ENCODE assay signal across 24 cellular contexts in genomic region chr12:66683822-66684221, GRCh38. TPM values are rescaled to one million over a fixed set of nuclear protein-coding genes. Genes with fewer than 3 reads are reported as not detected.
DNase-seq lines count a peak whose midpoint lies in the region; ATAC-seq, FAIRE-seq and TF ChIP-seq lines count a peak whose summit lies in the region.
"Had no signal": no experiment of that assay in that cellular context is flagged by ENCODE, and none has a peak within 500 bp of the region (broad histone marks: within the 10 kb centered on the region; RNA-seq: fewer than 3 reads in every experiment).

No MANE protein-coding gene starts in this region.

- no peak overlapping the region for H3K56ac ChIP-seq in H1 (replicated peaks; ENCODE audit: insufficient read length, low read depth, low read length)

- CTCF ChIA-PET in OCI-LY7 (lab: Charles Lee; ENCODE audit: unreplicated experiment) = no interaction called here
- CTCF ChIA-PET in H1 (lab: Charles Lee; ENCODE audit: partially characterized antibody) = interaction anchor here (1.1 to 8.2 kb wide), 3 partner anchors 12 to 478 kb away, joined by 4 to 72 read pairs (median 10); no protein-coding TSS in a partner anchor

- H3K23ac ChIP-seq in H1 (ENCODE audit: insufficient read length) = no peak overlapping the region

- H3K9me3 ChIP-seq in DOHH2 (ENCODE audit: control insufficient read depth, insufficient read depth, low read length) = no peaks in the 10 kb centered on the region
- H3K9me3 ChIP-seq in Karpas-422 (ENCODE audit: low read length) = no peaks in the 10 kb centered on the region
- H3K9me3 ChIP-seq in OCI-LY7 (ENCODE audit: low read length) = no peaks in the 10 kb centered on the region
- no peaks in the 10 kb centered on the region for H3K9me3 ChIP-seq in H1 (ENCODE audit: insufficient read depth in 2 of 2, low read depth in 1 of 2, low read length in 1 of 2)
- H3K9me3 ChIP-seq: A549; BLaER1 treated with 17β-estradiol and CSF1 and Interleukin-3, amounts not matched to agents 10 nM and 100 nM; Caco-2 had no signal

- H3K4ac ChIP-seq in H1 (replicated peaks; ENCODE audit: insufficient read length, low read depth, low read length) = no peak overlapping the region

- H3K23me2 ChIP-seq in H1 (ENCODE audit: low read depth, low read length) = no peaks in the 10 kb centered on the region

- 0 out of 2 replicates have a peak, but pooled peaks cover 4% of the 10 kb centered on the region for H3F3A ChIP-seq in DOHH2 (ENCODE audit: control insufficient read depth, insufficient read depth)

- no peak for TF ChIP-seq EP300 in H1 (IDR thresholded peaks at IDR 0.05; ENCODE audit: borderline replicate concordance in 1 of 2, low read depth in 2 of 2, low read length in 2 of 2)

- H4K20me1 ChIP-seq in DOHH2 (ENCODE audit: control insufficient read depth, insufficient read depth, low read depth, low read length) = no peaks in the 10 kb centered on the region
- no peaks in the 10 kb centered on the region for H4K20me1 ChIP-seq in Karpas-422 (ENCODE audit: insufficient read depth, low read depth, low read length)
- H4K20me1 ChIP-seq in OCI-LY7 (ENCODE audit: insufficient read depth, low read length) = no peaks in the 10 kb centered on the region
- H4K20me1 ChIP-seq in H1 (replicated peaks in 1 of 2; ENCODE audit: control insufficient read depth in 1 of 2, insufficient read depth in 2 of 2, low read length in 2 of 2) = no peaks in the 10 kb centered on the region
- H4K20me1 ChIP-seq: BLaER1 treated with 17β-estradiol and CSF1 and Interleukin-3, amounts not matched to agents 10 nM and 100 nM had no signal

- no peak for FAIRE-seq in H1 (lab: Jason Lieb, UNC)
- FAIRE-seq: A549, D721Med, G401.6, GM19239 had no signal

- H3K36me3 ChIP-seq in DOHH2 (ENCODE audit: control insufficient read depth, low read length) (no peaks in the 10 kb centered on the region), Karpas-422 (ENCODE audit: insufficient read depth, low read length) (no peaks in the 10 kb centered on the region), OCI-LY7 (ENCODE audit: insufficient read depth, low read length) (no peaks in the 10 kb centered on the region), H1 (ENCODE audit: control insufficient read depth in 2 of 4, insufficient read depth in 4 of 4, low read length in 3 of 4) (no peaks in the 10 kb centered on the region)
- H3K36me3 ChIP-seq: BLaER1 treated with 17β-estradiol and CSF1 and Interleukin-3, amounts not matched to agents 10 nM and 100 nM had no signal

- no peak overlapping the region for H2BK12ac ChIP-seq in H1 (ENCODE audit: low read depth, low read length)

- H3K27me3 ChIP-seq in DOHH2 (ENCODE audit: control insufficient read depth, low read length) (no peaks in the 10 kb centered on the region), Karpas-422 (ENCODE audit: low read length) (no peaks in the 10 kb centered on the region), H1 (replicated peaks in 1 of 4; ENCODE audit: control insufficient read depth in 3 of 4, extremely low read depth in 1 of 4, insufficient read depth in 3 of 4, low read length in 3 of 4) (no peaks in the 10 kb centered on the region)
- H3K27me3 ChIP-seq: BLaER1 treated with 17β-estradiol and CSF1 and Interleukin-3, amounts not matched to agents 10 nM and 100 nM had no signal

- H2BK15ac ChIP-seq in H1 (ENCODE audit: low read length) = no peak overlapping the region

- TF ChIP-seq RAD21 in H1 (IDR thresholded peaks at IDR 0.05 in 1 of 2, conservative IDR thresholded peaks at IDR 0.05 in 1 of 2; ENCODE audit: low read depth in 2 of 2, low read length in 2 of 2) = no peak

- H2BK5ac ChIP-seq in H1 (ENCODE audit: low read depth, low read length) = no peak overlapping the region

- H3K9ac ChIP-seq in Karpas-422 (ENCODE audit: low read length) = no peak overlapping the region
- no peak overlapping the region for H3K9ac ChIP-seq in H1 (replicated peaks in 1 of 4; ENCODE audit: extremely low read depth in 1 of 4, low read depth in 3 of 4, low read length in 3 of 4)
- H3K9ac ChIP-seq: BLaER1 treated with 17β-estradiol and CSF1 and Interleukin-3, amounts not matched to agents 10 nM and 100 nM had no signal

- peaks cover 6% of the 10 kb centered on the region; the same call in 1 of the 2 replicates for H3K79me2 ChIP-seq in DOHH2 (ENCODE audit: control insufficient read depth, low read length)
- no peaks in the 10 kb centered on the region for H3K79me2 ChIP-seq in Karpas-422 (ENCODE audit: low read length)
- no peaks in the 10 kb centered on the region for H3K79me2 ChIP-seq in OCI-LY7 (ENCODE audit: insufficient read depth, low read depth, low read length)
- H3K79me2 ChIP-seq in H1 (ENCODE audit: control insufficient read depth in 1 of 2, insufficient read depth in 2 of 2, low read length in 2 of 2) = no peaks in the 10 kb centered on the region

- whole genome bisulfite sequencing in H1 (ENCODE audit: extremely low coverage in 1 of 2, insufficient coverage in 1 of 2, insufficient read length in 1 of 2, insufficient replicate concordance in 2 of 2, low coverage in 1 of 2, low lambda C conversion rate in 2 of 2, missing lambda C conversion rate in 1 of 2), 2 experiments = 98% methylated on average over 3 of the region's 3 CpGs; no CpG with 5 or more reads in 1 of the 2 experiments

- H4K8ac ChIP-seq in H1 (ENCODE audit: extremely low read depth, insufficient read depth, low read length) = no peak overlapping the region

- H4K5ac ChIP-seq in H1 (ENCODE audit: insufficient read length, low read depth, low read length) = no peak overlapping the region

- no peak overlapping the region for H2AK5ac ChIP-seq in H1 (ENCODE audit: low read depth, low read length)

- no peak overlapping the region for H4K91ac ChIP-seq in H1 (replicated peaks; ENCODE audit: insufficient read length, low read length)

- H3K4me2 ChIP-seq in DOHH2 (ENCODE audit: low read length) (peak overlapping the region; percentile 60), Karpas-422 (ENCODE audit: low read depth, low read length, poor library complexity, severe bottlenecking) (peak overlapping the region; percentile 34), OCI-LY7 (ENCODE audit: low read length) (no peak overlapping the region), H1 (ENCODE audit: insufficient read depth in 1 of 2, low read depth in 2 of 2, low read length in 2 of 2) (no peak overlapping the region)
- H3K4me2 ChIP-seq: A549; BLaER1 treated with 17β-estradiol and CSF1 and Interleukin-3, amounts not matched to agents 10 nM and 100 nM had no signal

- no TSS peak for BruUV-seq in OCI-LY7 (replicated peaks; lab: Mats Ljungman, UMichigan)

- ATAC-seq in HG03565 (IDR thresholded peaks at IDR 0.05; ENCODE audit: unreplicated experiment) (no peak), HG02623 (IDR thresholded peaks at IDR 0.05; ENCODE audit: unreplicated experiment) (no peak)
- ATAC-seq: A549; CD8-positive, alpha-beta T cell had no signal

- H2AFZ ChIP-seq in Karpas-422 (ENCODE audit: low read length) (no peak overlapping the region), OCI-LY7 (ENCODE audit: low read length) (peak overlapping the region; percentile 67; the same call in 1 of the 2 replicates), H1 (ENCODE audit: low read length) (no peak overlapping the region)

- no peaks in the 10 kb centered on the region for H3K79me1 ChIP-seq in H1 (ENCODE audit: low read depth, low read length)

- no peak for TF ChIP-seq POLR2A in H1 (IDR thresholded peaks at IDR 0.05; ENCODE audit: control extremely low read depth in 1 of 2, low read depth in 2 of 2, low read length in 2 of 2)

- POLR2A ChIA-PET in OCI-LY7 (lab: Charles Lee) (interaction anchor here (0.6 to 2.1 kb wide), 8 partner anchors 9 to 69 kb away, joined by 3 to 8 read pairs (median 4); no protein-coding TSS in a partner anchor), H1 (lab: Charles Lee; ENCODE audit: partially characterized antibody) (no interaction called here)

- H3K4me3 ChIP-seq in DOHH2 (ENCODE audit: low read length) (no peak overlapping the region; the same call in 1 of the 2 replicates), Karpas-422 (ENCODE audit: low read length) (no peak overlapping the region), OCI-LY7 (ENCODE audit: low read depth, low read length, poor library complexity, severe bottlenecking) (no peak overlapping the region), H1 (ENCODE audit: extremely low read depth in 1 of 4, insufficient read depth in 2 of 4, low read depth in 3 of 4, low read length in 4 of 4) (no peak overlapping the region)
- H3K4me3 ChIP-seq: A549; BLaER1 treated with 17β-estradiol and CSF1 and Interleukin-3, amounts not matched to agents 10 nM and 100 nM had no signal

- no peak overlapping the region for H3K14ac ChIP-seq in H1 (ENCODE audit: insufficient read length)

- H3K4me1 ChIP-seq in DOHH2 (ENCODE audit: control insufficient read depth, low read length) = peaks cover 100% of the 10 kb centered on the region
- H3K4me1 ChIP-seq in Karpas-422 (ENCODE audit: low read length) = peaks cover 19% of the 10 kb centered on the region
- H3K4me1 ChIP-seq in OCI-LY7 (ENCODE audit: insufficient read depth, low read length, poor library complexity, severe bottlenecking) = peaks cover 29% of the 10 kb centered on the region
- H3K4me1 ChIP-seq in H1 (replicated peaks in 1 of 4; ENCODE audit: control insufficient read depth in 3 of 4, insufficient read depth in 4 of 4, low read length in 3 of 4) = peaks cover 1 to 9% (median 7%) of the 10 kb centered on the region in 4 experiments; a peak in 4 of 7 replicates
- H3K4me1 ChIP-seq: A549, Caco-2 had no signal

- H3K9me2 ChIP-seq in DOHH2 (replicated peaks; ENCODE audit: control insufficient read depth, low read length) = no peaks in the 10 kb centered on the region
- no peaks in the 10 kb centered on the region for H3K9me2 ChIP-seq in Karpas-422 (replicated peaks; ENCODE audit: insufficient read depth, low read length)
- H3K9me2 ChIP-seq in OCI-LY7 (ENCODE audit: insufficient read depth, low read length) = no peaks in the 10 kb centered on the region

- H3K27ac ChIP-seq in DOHH2 (ENCODE audit: low read depth, low read length) (no peak overlapping the region), Karpas-422 (ENCODE audit: low read length) (no peak overlapping the region), OCI-LY7 (ENCODE audit: low read depth, low read length, poor library complexity, severe bottlenecking) (no peak overlapping the region), H1 (ENCODE audit: low read depth, low read length) (no peak overlapping the region)
- H3K27ac ChIP-seq: 22Rv1; A549; BLaER1 treated with 17β-estradiol and CSF1 and Interleukin-3, amounts not matched to agents 10 nM and 100 nM; C4-2B had no signal

- intact Hi-C loops in OCI-LY7 (cut with micrococcal nuclease; ENCODE audit: unreplicated experiment) = loop anchor here (2.0 kb wide), 1 partner anchor 135 kb away; no protein-coding TSS in a partner anchor

- no peak for DNase-seq in Karpas-422
- no peak for DNase-seq in OCI-LY7 (ENCODE audit: low spot score)
- no peak for DNase-seq in H1 (ENCODE audit: low read depth in 1 of 2, low spot score in 2 of 2)
- DNase-seq in activated CD8-positive, alpha-beta memory T cell treated with anti-CD3 and anti-CD28 coated beads, Interleukin-2, amount 50 U/mL, for 48 hours = no peak
- DNase-seq in DMS79 treated with DMSO at 0.1 percent for 48 hours (lab: John Stamatoyannopoulos, UW) = no peak
- DNase-seq: AML-193; Caco-2; Calu3; CD4-positive, alpha-beta T cell; CD8-positive, alpha-beta T cell; DND-41; GF-D8 had no signal

- no peak overlapping the region for H2BK20ac ChIP-seq in H1 (ENCODE audit: low read length)

- TF ChIP-seq CTCF in DOHH2 (IDR thresholded peaks at IDR 0.05; ENCODE audit: low read depth, low read length, poor library complexity, severe bottlenecking) (no peak), OCI-LY7 (conservative IDR thresholded peaks at IDR 0.05; ENCODE audit: low read length) (no peak), H1 (IDR thresholded peaks at IDR 0.05; ENCODE audit: control extremely low read depth in 1 of 3, insufficient read depth in 1 of 3, low read depth in 1 of 3, low read length in 3 of 3) (no peak)

- no peak overlapping the region for H2BK120ac ChIP-seq in H1 (replicated peaks; ENCODE audit: low read depth, low read length)

- H3K18ac ChIP-seq in H1 (ENCODE audit: extremely low read depth, low read length) = no peak overlapping the region

RNA-seq across cellular contexts. Expression of gene GRIP1, which starts 4.9 kb away (rescaled TPM):
- total RNA-seq in Karpas-422 (2014; rRNA removed; shearing (Covaris generic); ENCODE audit: low replicate concordance) = 0.07 and 4.5 TPM in 2 replicates
- 0.70 and 7.6 TPM in 2 replicates for total RNA-seq in OCI-LY7 (2014; rRNA removed; shearing (Covaris generic))
- total RNA-seq in OCI-LY7 (2022) = 1.9 and 4.1 TPM in 2 replicates
- total RNA-seq in H1 (2021; fragmentation: NEBNext Ultra II Directional; extraction: Animal tissue kit (Norgen Biotek cat#: 25700)) = 27.3 and 37.6 TPM in 2 replicates
- polyA plus RNA-seq in H1 (2011; rRNA removed) = 4.5 and 5.2 TPM in 2 replicates
- 4.8 TPM for polyA plus RNA-seq in H1 (2011; cell fraction: cytosol; rRNA removed)
- polyA plus RNA-seq in H1 (2011; cell fraction: nucleus; rRNA removed) = 10.4 TPM
- polyA plus RNA-seq in H1 (2012, experiment 1 of 2) = 10.5 to 37.3 TPM (median 22.6 TPM) in 4 replicates
- polyA plus RNA-seq in H1 (2012, experiment 2 of 2) = 0.59 TPM
- polyA plus RNA-seq in H1 (2013, experiment 1 of 2) = 7.9 TPM
- polyA plus RNA-seq in H1 (2013, experiment 2 of 2) = 3.9 TPM
- polyA minus RNA-seq in H1 (2011; rRNA and poly(A)+ RNA removed) = 22.1 and 33.9 TPM in 2 replicates
- polyA minus RNA-seq in H1 (2011; cell fraction: cytosol; rRNA and poly(A)+ RNA removed) = 19.2 TPM
- 26.5 TPM for polyA minus RNA-seq in H1 (2011; cell fraction: nucleus; rRNA and poly(A)+ RNA removed)
- total RNA-seq: A172, B cell had no signal

Comparison
In these comparisons a context has a peak if more than half of its experiments do, and no peak if none do; other contexts are left out.
1. H3K4me2 ChIP-seq: peak in DOHH2 (single experiment) and Karpas-422 (single experiment); none in OCI-LY7 (single experiment) and H1 (0 of 2).